ENCODE assay signal across 22 cellular contexts in genomic region chr3:58973796-58974195, GRCh38.
A peak's percentile ranks its signal among the peaks of the same experiment; 100 is the strongest.
DNase-seq lines count a peak whose midpoint lies in the region; ATAC-seq and TF ChIP-seq lines count a peak whose summit lies in the region.
"Had no signal": no experiment of that assay in that cellular context is flagged by ENCODE, and none has a peak within 500 bp of the region (broad histone marks: within the 10 kb centered on the region; RNA-seq: fewer than 3 reads in every experiment).

No MANE protein-coding gene starts in this region.

- in situ Hi-C loops in astrocyte of the spinal cord (cut with HindIII; ENCODE audit: low sequenced_read_pairs) = no loop called here

- H3K9me3 ChIP-seq in breast epithelium = no peaks in the 10 kb centered on the region
- H3K9me3 ChIP-seq: SJCRH30 had no signal

- no TSS peak for BruUV-seq in MCF 10A (replicated peaks; lab: Mats Ljungman, UMichigan)

- H3K9me3 Mint-ChIP-seq in MCF 10A (ENCODE audit: unreplicated experiment) = no peaks in the 10 kb centered on the region
- H3K9me3 Mint-ChIP-seq: CD14-positive monocyte, GM23338 had no signal

- no peaks in the 10 kb centered on the region for H3K27me3 Mint-ChIP-seq in MCF 10A (ENCODE audit: insufficient read depth, unreplicated experiment)
- H3K27me3 Mint-ChIP-seq: IgD-negative memory B cell had no signal

- no peak overlapping the region for H3K4me3 ChIP-seq in breast epithelium
- no peak overlapping the region for H3K4me3 ChIP-seq in astrocyte of the spinal cord (ENCODE audit: low read depth, low read length)
- H3K4me3 ChIP-seq in fibroblast of pulmonary artery (replicated peaks; ENCODE audit: low read depth, low read length) = no peak overlapping the region
- H3K4me3 ChIP-seq: GM23338, PC-9, SJCRH30 had no signal

- TF ChIP-seq POLR2A in breast epithelium (IDR thresholded peaks at IDR 0.05) = no peak

- DNase-seq in MCF 10A (ENCODE audit: unreplicated experiment) (peak; percentile 28), breast epithelium (ENCODE audit: low spot score in 2 of 2) (no peak), astrocyte of the spinal cord (ENCODE audit: low read depth, low spot score) (peak; percentile 43), fibroblast of pulmonary artery (ENCODE audit: low read depth) (peak; percentile 48), renal cortical epithelial cell (ENCODE audit: low read depth) (peak; percentile 62), mesenteric fat pad (ENCODE audit: low spot score) (no peak), NCI-H1436 treated with DMSO at 0.1 percent for 48 hours (lab: John Stamatoyannopoulos, UW) (no peak)
- DNase-seq: Karpas-422, MM.1S, NCI-H1092 treated with DMSO at 0.1 percent for 48 hours, NCI-H187, NCI-H345, NCI-H524 treated with DMSO at 0.1 percent for 48 hours, PC-9, SJCRH30 had no signal

- no peak for ATAC-seq in GM18868 (IDR thresholded peaks at IDR 0.05; ENCODE audit: unreplicated experiment)
- ATAC-seq: GM23338, HCT116 had no signal

- H3K36me3 Mint-ChIP-seq in MCF 10A (ENCODE audit: insufficient read depth, unreplicated experiment) = no peaks in the 10 kb centered on the region
- H3K36me3 Mint-ChIP-seq: CD14-positive monocyte had no signal

- H3K4me1 ChIP-seq in breast epithelium = no peaks in the 10 kb centered on the region
- H3K4me1 ChIP-seq: SJCRH30 had no signal

- no peak overlapping the region for H3K27ac Mint-ChIP-seq in MCF 10A (ENCODE audit: low read depth, unreplicated experiment)
- H3K27ac Mint-ChIP-seq: CD14-positive monocyte, GM23338, IgD-negative memory B cell had no signal

- H3K36me3 ChIP-seq in breast epithelium = no peaks in the 10 kb centered on the region
- H3K36me3 ChIP-seq: SJCRH30 had no signal

- intact Hi-C loops in MCF 10A (cut with micrococcal nuclease) = no loop called here
- intact Hi-C loops in breast epithelium (cut with DNase I; ENCODE audit: low total_unique reads) = no loop called here

- no peak overlapping the region for H3K27ac ChIP-seq in breast epithelium
- H3K27ac ChIP-seq: 22Rv1, HL-60, PC-9, SJCRH30 had no signal

- peaks cover 6% of the 10 kb centered on the region for H3K4me1 Mint-ChIP-seq in MCF 10A (ENCODE audit: insufficient read depth, unreplicated experiment)
- H3K4me1 Mint-ChIP-seq: CD14-positive monocyte, IgD-negative memory B cell had no signal

- H3K27me3 ChIP-seq in breast epithelium = no peaks in the 10 kb centered on the region
- H3K27me3 ChIP-seq: SJCRH30 had no signal

- no peak for TF ChIP-seq CTCF in MCF 10A (IDR thresholded peaks at IDR 0.05; ENCODE audit: unreplicated experiment)
- TF ChIP-seq CTCF in breast epithelium (IDR thresholded peaks at IDR 0.05) = no peak
- TF ChIP-seq CTCF in astrocyte of the spinal cord (IDR thresholded peaks at IDR 0.05; ENCODE audit: low read depth, low read length) = no peak
- TF ChIP-seq CTCF in fibroblast of pulmonary artery (IDR thresholded peaks at IDR 0.05; ENCODE audit: low read length, missing control alignments) = no peak

- H3K4me3 Mint-ChIP-seq in MCF 10A (ENCODE audit: unreplicated experiment) = no peak overlapping the region
- H3K4me3 Mint-ChIP-seq: CD14-positive monocyte, GM23338, IgD-negative memory B cell had no signal

- CTCF ChIA-PET in MCF 10A (lab: Yijun Ruan, JAX) = no interaction called here

- POLR2A ChIA-PET in MCF 10A (lab: Yijun Ruan, JAX) = interaction anchor here (0.9 to 1.1 kb wide), 2 partner anchors 14 to 21 kb away, joined by 3 read pairs; no protein-coding TSS in a partner anchor

Comparison
In these comparisons a context has a peak if more than half of its experiments do, and no peak if none do; other contexts are left out.
1. DNase-seq: peak in MCF 10A (single experiment), astrocyte of the spinal cord (single experiment), fibroblast of pulmonary artery (single experiment) and renal cortical epithelial cell (single experiment); none in breast epithelium (0 of 2), mesenteric fat pad (single experiment) and NCI-H1436 treated with DMSO at 0.1 percent for 48 hours (single experiment).